Comparison of ENCODE assay signal across 1 cellular context in the genomic region with DNA sequence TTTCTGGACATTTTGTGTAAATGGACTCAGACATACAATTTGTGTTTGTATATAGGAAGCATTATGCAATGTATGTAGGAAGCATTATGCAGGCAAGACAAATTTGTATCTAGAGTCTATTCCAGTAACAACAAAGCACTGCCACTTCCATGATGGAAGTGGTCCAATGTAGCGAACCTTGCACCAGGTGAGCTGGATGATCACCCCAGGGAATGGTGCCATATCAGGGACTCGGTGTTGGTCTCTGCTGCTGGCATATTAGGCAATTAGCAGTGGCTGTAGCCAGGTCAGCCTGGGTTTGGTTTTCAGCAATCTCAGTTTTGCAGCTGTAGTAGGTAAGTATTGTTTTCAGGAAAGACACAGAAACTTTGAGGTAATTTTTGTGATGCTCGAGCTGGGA.
A peak's percentile ranks its signal among the peaks of the same experiment; 100 is the strongest.
TF ChIP-seq lines count a peak whose summit lies in the region.

No MANE protein-coding gene starts in this region.

TF ChIP-seq in GM12891, 5 proteins besides CTCF, POLR2A, EP300 and RAD21:
- TF ChIP-seq SPI1 (IDR thresholded peaks at IDR 0.05; ENCODE audit: low read depth, low read length) (no peak), TAF1 (IDR thresholded peaks at IDR 0.05; ENCODE audit: low read depth, low read length) (no peak), PAX5 (IDR thresholded peaks at IDR 0.05; ENCODE audit: insufficient read depth, low read length, severe bottlenecking) (no peak), POLR2AphosphoS5 (IDR thresholded peaks at IDR 0.05; ENCODE audit: low read depth, low read length) (peak; percentile 28; the same call in 1 of the 2 replicates), POU2F2 (IDR thresholded peaks at IDR 0.05; ENCODE audit: low read depth, low read length) (no peak)
